ENCODE assay signal across 19 cellular contexts in the genomic region with DNA sequence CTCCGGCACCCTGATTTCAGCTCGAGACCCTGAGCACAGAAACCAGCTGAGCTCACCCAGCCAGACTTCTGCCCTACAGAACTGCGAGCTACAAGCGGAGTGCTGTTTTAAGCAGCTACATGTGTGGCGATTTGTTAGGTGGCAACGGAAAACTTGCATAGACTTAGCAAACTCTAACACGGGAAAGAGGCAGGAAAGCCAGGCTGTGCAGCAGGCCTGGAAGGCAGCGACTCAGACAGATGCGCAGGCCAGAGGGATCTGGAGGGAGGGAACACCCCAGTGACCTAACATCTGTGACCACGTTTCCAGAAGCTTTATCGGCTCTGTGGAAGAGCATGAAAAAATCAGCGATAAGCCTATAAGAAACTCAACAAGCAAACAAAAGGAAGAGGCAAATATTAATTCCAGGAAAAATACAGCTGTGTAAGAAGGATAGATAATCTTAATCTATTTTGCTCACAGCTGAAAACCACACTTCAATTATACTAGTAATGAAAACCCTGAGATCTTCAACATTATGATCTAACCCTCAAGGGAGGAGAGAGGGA. TPM values are rescaled to one million over a fixed set of nuclear protein-coding genes. Genes with fewer than 3 reads are reported as not detected.
DNase-seq lines count a peak whose midpoint lies in the region; ATAC-seq and TF ChIP-seq lines count a peak whose summit lies in the region.
"Had no signal": no experiment of that assay in that cellular context is flagged by ENCODE, and none has a peak within 500 bp of the region (broad histone marks: within the 10 kb centered on the region; RNA-seq: fewer than 3 reads in every experiment).

No MANE protein-coding gene starts in this region.

- in situ Hi-C loops in IMR-90 (cut with MboI; ENCODE audit: low sequenced_read_pairs): no loop called here

- H4K20me1 ChIP-seq in IMR-90 (ENCODE audit: insufficient read depth, low read length): peaks cover 6% of the 10 kb centered on the region

- H4K91ac ChIP-seq in IMR-90 (ENCODE audit: insufficient read depth, low read depth, low read length): no peak overlapping the region; the same call in 1 of the 2 replicates

- peak overlapping the region; percentile 39 for H3K27ac ChIP-seq in AG04450 (ENCODE audit: low read depth, low read length)
- H3K27ac ChIP-seq in IMR-90 (ENCODE audit: insufficient read depth, low read length): no peak overlapping the region
- H3K27ac ChIP-seq in breast epithelium: peak overlapping the region; percentile 56 to 71
- no peak overlapping the region for H3K27ac ChIP-seq in uterus
- H3K27ac ChIP-seq: esophagus muscularis mucosa, spleen had no signal

- intact Hi-C loops in IMR-90 (cut with micrococcal nuclease) (no loop called here), breast epithelium (cut with DNase I; ENCODE audit: low total_unique reads) (no loop called here), uterus (cut with DNase I; ENCODE audit: low total_unique reads) (no loop called here)

- H3K9me3 ChIP-seq in AG04450 (ENCODE audit: control insufficient read depth, insufficient read depth, low read length) (peaks cover 6% of the 10 kb centered on the region; the same call in 1 of the 2 replicates), IMR-90 (ENCODE audit: control insufficient read depth, insufficient read depth, low read length) (no peaks in the 10 kb centered on the region), breast epithelium (no peaks in the 10 kb centered on the region), uterus (no peaks in the 10 kb centered on the region)
- H3K9me3 ChIP-seq: esophagus muscularis mucosa, heart right ventricle, spleen had no signal

- H3K4ac ChIP-seq in IMR-90 (ENCODE audit: low read depth, low read length): no peak overlapping the region

- CTCF ChIA-PET in AG04450 (lab: Charles Lee) (interaction anchor here (1.3 kb wide), 1 partner anchor 17 kb away, joined by 6 read pairs; no protein-coding TSS in a partner anchor), IMR-90 (lab: Yijun Ruan, JAX) (no interaction called here)

- H3K56ac ChIP-seq in IMR-90 (ENCODE audit: extremely low read depth, insufficient read depth, low read length): no peak overlapping the region

- POLR2A ChIA-PET in AG04450 (lab: Yijun Ruan, JAX) (no interaction called here), IMR-90 (lab: Charles Lee; ENCODE audit: unreplicated experiment) (no interaction called here)

- H3K4me1 ChIP-seq in IMR-90 (ENCODE audit: control insufficient read depth, insufficient read depth, low read length) (peaks cover 7% of the 10 kb centered on the region), breast epithelium (no peaks in the 10 kb centered on the region), uterus (no peaks in the 10 kb centered on the region)
- H3K4me1 ChIP-seq: esophagus muscularis mucosa, spleen had no signal

- H3K18ac ChIP-seq in IMR-90 (ENCODE audit: low read depth, low read length): no peak overlapping the region

- H3K27me3 ChIP-seq in AG04450 (ENCODE audit: control insufficient read depth, insufficient read depth, low read length) (no peaks in the 10 kb centered on the region), IMR-90 (ENCODE audit: control insufficient read depth, insufficient read depth, low read length) (no peaks in the 10 kb centered on the region), breast epithelium (no peaks in the 10 kb centered on the region), uterus (no peaks in the 10 kb centered on the region)
- H3K27me3 ChIP-seq: esophagus muscularis mucosa, heart right ventricle, spleen had no signal

- H3K4me3 ChIP-seq in AG04450 (ENCODE audit: low read depth, low read length) (no peak overlapping the region), IMR-90 (ENCODE audit: insufficient read depth, low read depth, low read length) (no peak overlapping the region), breast epithelium (no peak overlapping the region), uterus (no peak overlapping the region)
- H3K4me3 ChIP-seq: esophagus muscularis mucosa, heart right ventricle, spleen had no signal

- peaks cover 55% of the 10 kb centered on the region for H3K36me3 Mint-ChIP-seq in nephron progenitor cell (ENCODE audit: low read depth)

- ATAC-seq in IMR-90 (ENCODE audit: low read depth): no peak
- no peak for ATAC-seq in GM19351 (IDR thresholded peaks at IDR 0.05; ENCODE audit: unreplicated experiment)
- ATAC-seq: CD8-positive, alpha-beta T cell; natural killer cell treated with Interleukin-12 subunit alpha and Interleukin-12 subunit beta and Interleukin-15 and Interleukin-18, amount 100 ng/mL, for 72 hours had no signal

- no peaks in the 10 kb centered on the region for H3K9me3 Mint-ChIP-seq in nephron progenitor cell
- H3K9me3 Mint-ChIP-seq: activated CD4-positive, alpha-beta T cell treated with anti-CD3 and anti-CD28 coated beads, Interleukin-2, amount 10 ng/mL, durations not matched to agents 24 days and 14 days; CD8-positive, alpha-beta T cell; natural killer cell treated with Interleukin-12 subunit alpha and Interleukin-12 subunit beta and Interleukin-15 and Interleukin-18, amount 100 ng/mL, for 72 hours had no signal

- H2AK9ac ChIP-seq in IMR-90 (replicated peaks; ENCODE audit: low read depth, low read length, poor library complexity): no peak overlapping the region

- no peak overlapping the region for H4K5ac ChIP-seq in IMR-90 (ENCODE audit: low read depth, low read length)

- H2BK20ac ChIP-seq in IMR-90 (ENCODE audit: low read depth, low read length): no peak overlapping the region

- H3K4me1 Mint-ChIP-seq in nephron progenitor cell: peaks cover 57% of the 10 kb centered on the region

- H3K4me3 Mint-ChIP-seq in nephron progenitor cell: no peak overlapping the region
- H3K4me3 Mint-ChIP-seq: activated CD4-positive, alpha-beta T cell treated with anti-CD3 and anti-CD28 coated beads, Interleukin-2, amount 10 ng/mL, durations not matched to agents 24 days and 14 days; CD8-positive, alpha-beta T cell; natural killer cell treated with Interleukin-12 subunit alpha and Interleukin-12 subunit beta and Interleukin-15 and Interleukin-18, amount 100 ng/mL, for 72 hours had no signal

- no peak overlapping the region for H2BK120ac ChIP-seq in IMR-90 (ENCODE audit: low read depth, low read length)

- no peak overlapping the region for H2BK5ac ChIP-seq in IMR-90 (ENCODE audit: low read depth, low read length, poor library complexity, severe bottlenecking)

- TF ChIP-seq POLR2A in IMR-90 (IDR thresholded peaks at IDR 0.05; ENCODE audit: low read depth, low read length) (no peak), breast epithelium (IDR thresholded peaks at IDR 0.05) (no peak), uterus (IDR thresholded peaks at IDR 0.05) (no peak)

- peaks cover 8 to 43% of the 10 kb centered on the region in 2 experiments; a peak in 3 of 4 replicates for H3K79me1 ChIP-seq in IMR-90 (ENCODE audit: low read depth in 1 of 2, low read length in 2 of 2)

- no peak for TF ChIP-seq RAD21 in IMR-90 (IDR thresholded peaks at IDR 0.05; ENCODE audit: low read length)

- no peak overlapping the region for H3K9ac ChIP-seq in IMR-90 (ENCODE audit: low read depth, low read length)

- no peaks in the 10 kb centered on the region for H3K27me3 Mint-ChIP-seq in nephron progenitor cell (ENCODE audit: low read depth, poor library complexity)
- H3K27me3 Mint-ChIP-seq: activated CD4-positive, alpha-beta T cell treated with anti-CD3 and anti-CD28 coated beads, Interleukin-2, amount 10 ng/mL, durations not matched to agents 24 days and 14 days; natural killer cell treated with Interleukin-12 subunit alpha and Interleukin-12 subunit beta and Interleukin-15 and Interleukin-18, amount 100 ng/mL, for 72 hours had no signal

- no peak overlapping the region for H3K14ac ChIP-seq in IMR-90 (replicated peaks; ENCODE audit: low read depth, low read length)

- H3K23ac ChIP-seq in IMR-90 (ENCODE audit: low read depth, low read length): no peak overlapping the region

- H3K36me3 ChIP-seq in IMR-90 (ENCODE audit: control insufficient read depth, insufficient read depth, low read length): peaks cover 42% of the 10 kb centered on the region
- H3K36me3 ChIP-seq in breast epithelium: peaks cover 8% of the 10 kb centered on the region
- H3K36me3 ChIP-seq in uterus: no peaks in the 10 kb centered on the region

- 89% methylated on average over 4 of the region's 12 CpGs; no CpG with 5 or more reads in 1 of the 2 experiments for WGBS in IMR-90 (ENCODE audit: extremely low coverage in 2 of 2, insufficient read length in 1 of 2), 2 experiments

- 0 out of 2 replicates have a peak overlapping the region, but pooled peaks have one; percentile 10 for H2AK5ac ChIP-seq in IMR-90 (ENCODE audit: low read depth, low read length)

- dilution Hi-C loops in IMR-90 (cut with HindIII; ENCODE audit: low sequenced_read_pairs, unreplicated experiment): no loop called here

- no peak overlapping the region for H2AFZ ChIP-seq in IMR-90 (replicated peaks; ENCODE audit: low read length, poor library complexity)

- peaks cover 4% of the 10 kb centered on the region for H3K9me1 ChIP-seq in IMR-90 (ENCODE audit: insufficient read depth, low read length)

- peak overlapping the region; percentile 84 for H3K27ac Mint-ChIP-seq in nephron progenitor cell
- H3K27ac Mint-ChIP-seq: activated CD4-positive, alpha-beta T cell treated with anti-CD3 and anti-CD28 coated beads, Interleukin-2, amount 10 ng/mL, durations not matched to agents 24 days and 14 days; CD8-positive, alpha-beta T cell; natural killer cell treated with Interleukin-12 subunit alpha and Interleukin-12 subunit beta and Interleukin-15 and Interleukin-18, amount 100 ng/mL, for 72 hours had no signal

- no peak overlapping the region for H3K4me2 ChIP-seq in IMR-90 (ENCODE audit: low read depth, low read length)

- TF ChIP-seq CTCF in AG04450 (IDR thresholded peaks at IDR 0.05; ENCODE audit: low read depth, low read length) (no peak), IMR-90 (conservative IDR thresholded peaks at IDR 0.05; ENCODE audit: low read depth, low read length) (no peak), breast epithelium (IDR thresholded peaks at IDR 0.05) (no peak), nephron progenitor cell (IDR thresholded peaks at IDR 0.05) (no peak), uterus (IDR thresholded peaks at IDR 0.05) (no peak)

- no peak for DNase-seq in AG04450 (ENCODE audit: low read depth, low spot score)
- no peak for DNase-seq in IMR-90
- DNase-seq in breast epithelium (ENCODE audit: low spot score in 2 of 2): no peak
- DNase-seq in nephron progenitor cell: no peak
- no peak for DNase-seq in NOMO-1 treated with dmso at 0.1 percent for 144 hours (lab: John Stamatoyannopoulos, UW; ENCODE audit: unreplicated experiment)
- no peak for DNase-seq in uterus
- DNase-seq in NCI-H526 (lab: John Stamatoyannopoulos, UW): no peak
- DNase-seq: activated CD4-positive, alpha-beta T cell treated with anti-CD3 and anti-CD28 coated beads, Interleukin-2, amount 10 ng/mL, durations not matched to agents 24 days and 14 days; CD8-positive, alpha-beta T cell; central memory CD4-positive, alpha-beta T cell; DMS79 treated with DMSO at 0.1 percent for 48 hours; heart right ventricle; NCI-H1436; NCI-H2227 treated with DMSO at 0.1 percent for 48 hours; spleen; T-helper 9 cell had no signal

- BruUV-seq in IMR-90 (replicated peaks; lab: Mats Ljungman, UMichigan): no TSS peak

- no peak overlapping the region for H4K8ac ChIP-seq in IMR-90 (ENCODE audit: low read depth in 2 of 2, low read length in 2 of 2)

- H2BK15ac ChIP-seq in IMR-90 (ENCODE audit: low read depth, low read length): no peak overlapping the region

RNA-seq across cellular contexts. Expression of a gene that starts 11.0 kb away (rescaled TPM):
- polyA plus RNA-seq in AG04450 (2011; rRNA removed) (33.6 and 35.8 TPM in 2 replicates), IMR-90 (2012; rRNA removed) (33.9 and 36.4 TPM in 2 replicates)
- polyA minus RNA-seq in AG04450 (2011; rRNA and poly(A)+ RNA removed): 16.6 and 20.7 TPM in 2 replicates
- total RNA-seq in IMR-90 (2012; rRNA removed) (25.3 and 33.6 TPM in 2 replicates), breast epithelium (10 to 100 TPM; 39.2 to 53.0 (median 45.6) TPM), uterus (10 to 100 TPM; 25.1 to 46.1 (median 35.8) TPM)
- polyA plus RNA-seq in IMR-90 (2012; cell fraction: cytosol; rRNA removed): 38.7 and 47.1 TPM in 2 replicates
- 63.9 and 70.8 TPM in 2 replicates for polyA plus RNA-seq in IMR-90 (2012; cell fraction: nucleus; rRNA removed; ENCODE audit: low replicate concordance)

RNA-seq across cellular contexts. Expression of a gene that starts 42.9 kb away (rescaled TPM):
- polyA plus RNA-seq in AG04450 (2011; rRNA removed) (7.8 and 9.5 TPM in 2 replicates), IMR-90 (2012; rRNA removed) (8.2 and 8.6 TPM in 2 replicates)
- polyA minus RNA-seq in AG04450 (2011; rRNA and poly(A)+ RNA removed): 93.8 and 98.0 TPM in 2 replicates
- total RNA-seq in IMR-90 (2012; rRNA removed) (19.5 and 21.1 TPM in 2 replicates), breast epithelium (10 to 100 TPM; 25.0 to 29.8 (median 29.0) TPM), uterus (10 to 100 TPM; 15.6 to 61.2 (median 43.2) TPM)
- 5.5 and 9.6 TPM in 2 replicates for polyA plus RNA-seq in IMR-90 (2012; cell fraction: cytosol; rRNA removed)
- 8.9 and 9.8 TPM in 2 replicates for polyA plus RNA-seq in IMR-90 (2012; cell fraction: nucleus; rRNA removed; ENCODE audit: low replicate concordance)

Comparison
In these comparisons a context has a peak if more than half of its experiments do, and no peak if none do; other contexts are left out.
1. H3K27ac ChIP-seq: peak in AG04450 (single experiment) and breast epithelium (2 of 2); none in IMR-90 (single experiment) and uterus (0 of 2).